In genomic region chr12:67649165-67650126, GRCh38 we compare ENCODE assay signal across 8 cellular contexts. TPM values are rescaled to one million over a fixed set of nuclear protein-coding genes. Genes with fewer than 3 reads are reported as not detected.
DNase-seq lines count a peak whose midpoint lies in the region; ATAC-seq and TF ChIP-seq lines count a peak whose summit lies in the region.

No MANE protein-coding gene starts in this region.

- H3K4me3 ChIP-seq in body of pancreas: peak overlapping the region; percentile 83 to 91

- peak overlapping the region; percentile 72 to 99 (median 96) for H3K27ac ChIP-seq in body of pancreas

- no peaks in the 10 kb centered on the region for H3K27me3 ChIP-seq in body of pancreas

- no peaks in the 10 kb centered on the region for H3K9me3 ChIP-seq in body of pancreas

- intact Hi-C loops in body of pancreas (cut with DNase I): loop anchor here (10.0 kb wide), 1 partner anchor 285 kb away; no protein-coding TSS in a partner anchor

- peak; percentile 45 for DNase-seq in 8988T
- DNase-seq in body of pancreas: peak; percentile 38 to 49 (median 42)
- DNase-seq in iris pigment epithelial cell (ENCODE audit: low read depth): peak; percentile 18
- peak; percentile 38 for DNase-seq in stimulated activated CD4-positive, alpha-beta T cell treated with anti-CD3 and anti-CD28 coated beads, Interleukin-1b, Interleukin-23, amount 100 ng/mL, for 48 hours
- DNase-seq in SIG-M5 treated with dmso at 0.1 percent for 504 hours (lab: John Stamatoyannopoulos, UW; ENCODE audit: unreplicated experiment): no peak

- 0% methylated on average over 27 to 85 of the region's 112 CpGs for WGBS in body of pancreas, 2 donors

- peaks cover 22% of the 10 kb centered on the region for H3K4me1 ChIP-seq in body of pancreas

- no peak for TF ChIP-seq POLR2A in body of pancreas (IDR thresholded peaks at IDR 0.05)

- no peaks in the 10 kb centered on the region for H3K36me3 ChIP-seq in body of pancreas (replicated peaks in 1 of 2; ENCODE audit: insufficient read depth in 1 of 2, low read depth in 2 of 2)

- ATAC-seq in GM18520 (IDR thresholded peaks at IDR 0.05; ENCODE audit: unreplicated experiment) (peak; percentile 13), HG03025 (IDR thresholded peaks at IDR 0.05; ENCODE audit: low FRiP score, unreplicated experiment) (peak; percentile 18), SK-N-SH treated with all-trans-retinoic acid at 6 μM for 48 hours (peak; percentile 2; the same call in 1 of the 3 replicates), body of pancreas (peak; percentile 27)

- TF ChIP-seq CTCF in body of pancreas (IDR thresholded peaks at IDR 0.05): no peak

TF ChIP-seq in SK-N-SH treated with all-trans-retinoic acid at 6 μM for 48 hours, 23 proteins besides CTCF, POLR2A, EP300 and RAD21:
- TF ChIP-seq TOX (CRISPR knock-in tag; IDR thresholded peaks at IDR 0.05; ENCODE audit: borderline replicate concordance) (no peak), TCF4 (CRISPR knock-in tag; IDR thresholded peaks at IDR 0.05; ENCODE audit: borderline replicate concordance) (no peak), ZNF8 (CRISPR knock-in tag; IDR thresholded peaks at IDR 0.05) (no peak), ZNF70 (CRISPR knock-in tag; IDR thresholded peaks at IDR 0.05) (no peak), ZFP30 (CRISPR knock-in tag; IDR thresholded peaks at IDR 0.05) (no peak), GLIS3 (CRISPR knock-in tag; IDR thresholded peaks at IDR 0.05) (no peak), SNAI2 (CRISPR knock-in tag; IDR thresholded peaks at IDR 0.05) (no peak), ZFP3 (CRISPR knock-in tag; IDR thresholded peaks at IDR 0.05) (no peak), OSR1 (CRISPR knock-in tag; IDR thresholded peaks at IDR 0.05) (no peak), PPARA (CRISPR knock-in tag; IDR thresholded peaks at IDR 0.05; ENCODE audit: borderline replicate concordance) (no peak)
- TF ChIP-seq, protein P1, sequence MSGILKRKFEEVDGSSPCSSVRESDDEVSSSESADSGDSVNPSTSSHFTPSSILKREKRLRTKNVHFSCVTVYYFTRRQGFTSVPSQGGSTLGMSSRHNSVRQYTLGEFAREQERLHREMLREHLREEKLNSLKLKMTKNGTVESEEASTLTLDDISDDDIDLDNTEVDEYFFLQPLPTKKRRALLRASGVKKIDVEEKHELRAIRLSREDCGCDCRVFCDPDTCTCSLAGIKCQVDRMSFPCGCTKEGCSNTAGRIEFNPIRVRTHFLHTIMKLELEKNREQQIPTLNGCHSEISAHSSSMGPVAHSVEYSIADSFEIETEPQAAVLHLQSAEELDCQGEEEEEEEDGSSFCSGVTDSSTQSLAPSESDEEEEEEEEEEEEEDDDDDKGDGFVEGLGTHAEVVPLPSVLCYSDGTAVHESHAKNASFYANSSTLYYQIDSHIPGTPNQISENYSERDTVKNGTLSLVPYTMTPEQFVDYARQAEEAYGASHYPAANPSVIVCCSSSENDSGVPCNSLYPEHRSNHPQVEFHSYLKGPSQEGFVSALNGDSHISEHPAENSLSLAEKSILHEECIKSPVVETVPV (CRISPR knock-in tag; IDR thresholded peaks at IDR 0.05): no peak
TF ChIP-seq in SK-N-SH treated with all-trans-retinoic acid at 6 μM for 48 hours: peak in this region for 0.

RNA-seq across cellular contexts. Expression of gene DYRK2, which starts 0.9 kb away (rescaled TPM):
- total RNA-seq in body of pancreas: 10 to 100 TPM; 15.6 to 19.8 TPM
